In the genomic region with DNA sequence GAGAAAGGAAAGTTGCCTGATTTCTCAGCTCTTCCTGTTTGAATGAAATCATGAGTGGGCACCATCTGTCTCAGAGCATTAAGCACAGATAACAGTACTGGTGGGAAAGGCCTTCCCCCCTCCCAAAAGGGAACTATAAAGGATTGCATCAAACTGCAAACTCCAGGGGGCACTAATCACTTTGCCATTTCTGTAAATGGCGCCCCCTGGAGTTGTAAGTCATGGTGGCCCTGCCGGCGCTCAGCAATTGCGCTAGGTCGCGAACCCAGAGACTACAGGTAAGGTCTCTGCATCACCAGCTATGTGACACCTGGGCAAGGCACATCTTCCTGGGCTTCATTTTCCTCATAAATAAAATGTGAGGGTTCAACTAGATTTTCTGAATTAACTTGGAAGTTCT, we compare ENCODE assay signal across 2 cellular contexts.
TF ChIP-seq lines count a peak whose summit lies in the region.

No MANE protein-coding gene starts in this region.

TF ChIP-seq in SK-N-SH, 30 proteins besides CTCF, POLR2A, EP300 and RAD21 (continued from another document):
- TF ChIP-seq, protein P1, sequence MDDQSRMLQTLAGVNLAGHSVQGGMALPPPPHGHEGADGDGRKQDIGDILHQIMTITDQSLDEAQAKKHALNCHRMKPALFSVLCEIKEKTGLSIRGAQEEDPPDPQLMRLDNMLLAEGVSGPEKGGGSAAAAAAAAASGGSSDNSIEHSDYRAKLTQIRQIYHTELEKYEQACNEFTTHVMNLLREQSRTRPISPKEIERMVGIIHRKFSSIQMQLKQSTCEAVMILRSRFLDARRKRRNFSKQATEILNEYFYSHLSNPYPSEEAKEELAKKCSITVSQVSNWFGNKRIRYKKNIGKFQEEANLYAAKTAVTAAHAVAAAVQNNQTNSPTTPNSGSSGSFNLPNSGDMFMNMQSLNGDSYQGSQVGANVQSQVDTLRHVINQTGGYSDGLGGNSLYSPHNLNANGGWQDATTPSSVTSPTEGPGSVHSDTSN (IDR thresholded peaks at IDR 0.05), result no peak
- TF ChIP-seq JUND (IDR thresholded peaks at IDR 0.05) (no peak), FOXM1 (IDR thresholded peaks at IDR 0.05; ENCODE audit: low read depth) (no peak), GATA2 (CRISPR knock-in tag; IDR thresholded peaks at IDR 0.05) (no peak), RXRA (IDR thresholded peaks at IDR 0.05; ENCODE audit: borderline replicate concordance, low read depth) (no peak), SIN3A (IDR thresholded peaks at IDR 0.05; ENCODE audit: borderline replicate concordance, low read depth, low read length) (no peak), POLR2AphosphoS5 (IDR thresholded peaks at IDR 0.05; ENCODE audit: low read depth, low read length) (no peak), FOXJ3 (CRISPR knock-in tag; IDR thresholded peaks at IDR 0.05) (no peak)
- TF ChIP-seq, protein P2, sequence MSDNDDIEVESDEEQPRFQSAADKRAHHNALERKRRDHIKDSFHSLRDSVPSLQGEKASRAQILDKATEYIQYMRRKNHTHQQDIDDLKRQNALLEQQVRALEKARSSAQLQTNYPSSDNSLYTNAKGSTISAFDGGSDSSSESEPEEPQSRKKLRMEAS (IDR thresholded peaks at IDR 0.05; ENCODE audit: low read depth), result no peak
- TF ChIP-seq, protein P3, sequence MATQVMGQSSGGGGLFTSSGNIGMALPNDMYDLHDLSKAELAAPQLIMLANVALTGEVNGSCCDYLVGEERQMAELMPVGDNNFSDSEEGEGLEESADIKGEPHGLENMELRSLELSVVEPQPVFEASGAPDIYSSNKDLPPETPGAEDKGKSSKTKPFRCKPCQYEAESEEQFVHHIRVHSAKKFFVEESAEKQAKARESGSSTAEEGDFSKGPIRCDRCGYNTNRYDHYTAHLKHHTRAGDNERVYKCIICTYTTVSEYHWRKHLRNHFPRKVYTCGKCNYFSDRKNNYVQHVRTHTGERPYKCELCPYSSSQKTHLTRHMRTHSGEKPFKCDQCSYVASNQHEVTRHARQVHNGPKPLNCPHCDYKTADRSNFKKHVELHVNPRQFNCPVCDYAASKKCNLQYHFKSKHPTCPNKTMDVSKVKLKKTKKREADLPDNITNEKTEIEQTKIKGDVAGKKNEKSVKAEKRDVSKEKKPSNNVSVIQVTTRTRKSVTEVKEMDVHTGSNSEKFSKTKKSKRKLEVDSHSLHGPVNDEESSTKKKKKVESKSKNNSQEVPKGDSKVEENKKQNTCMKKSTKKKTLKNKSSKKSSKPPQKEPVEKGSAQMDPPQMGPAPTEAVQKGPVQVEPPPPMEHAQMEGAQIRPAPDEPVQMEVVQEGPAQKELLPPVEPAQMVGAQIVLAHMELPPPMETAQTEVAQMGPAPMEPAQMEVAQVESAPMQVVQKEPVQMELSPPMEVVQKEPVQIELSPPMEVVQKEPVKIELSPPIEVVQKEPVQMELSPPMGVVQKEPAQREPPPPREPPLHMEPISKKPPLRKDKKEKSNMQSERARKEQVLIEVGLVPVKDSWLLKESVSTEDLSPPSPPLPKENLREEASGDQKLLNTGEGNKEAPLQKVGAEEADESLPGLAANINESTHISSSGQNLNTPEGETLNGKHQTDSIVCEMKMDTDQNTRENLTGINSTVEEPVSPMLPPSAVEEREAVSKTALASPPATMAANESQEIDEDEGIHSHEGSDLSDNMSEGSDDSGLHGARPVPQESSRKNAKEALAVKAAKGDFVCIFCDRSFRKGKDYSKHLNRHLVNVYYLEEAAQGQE (IDR thresholded peaks at IDR 0.05; ENCODE audit: low read depth, low read length), result no peak
- TF ChIP-seq, protein P4, sequence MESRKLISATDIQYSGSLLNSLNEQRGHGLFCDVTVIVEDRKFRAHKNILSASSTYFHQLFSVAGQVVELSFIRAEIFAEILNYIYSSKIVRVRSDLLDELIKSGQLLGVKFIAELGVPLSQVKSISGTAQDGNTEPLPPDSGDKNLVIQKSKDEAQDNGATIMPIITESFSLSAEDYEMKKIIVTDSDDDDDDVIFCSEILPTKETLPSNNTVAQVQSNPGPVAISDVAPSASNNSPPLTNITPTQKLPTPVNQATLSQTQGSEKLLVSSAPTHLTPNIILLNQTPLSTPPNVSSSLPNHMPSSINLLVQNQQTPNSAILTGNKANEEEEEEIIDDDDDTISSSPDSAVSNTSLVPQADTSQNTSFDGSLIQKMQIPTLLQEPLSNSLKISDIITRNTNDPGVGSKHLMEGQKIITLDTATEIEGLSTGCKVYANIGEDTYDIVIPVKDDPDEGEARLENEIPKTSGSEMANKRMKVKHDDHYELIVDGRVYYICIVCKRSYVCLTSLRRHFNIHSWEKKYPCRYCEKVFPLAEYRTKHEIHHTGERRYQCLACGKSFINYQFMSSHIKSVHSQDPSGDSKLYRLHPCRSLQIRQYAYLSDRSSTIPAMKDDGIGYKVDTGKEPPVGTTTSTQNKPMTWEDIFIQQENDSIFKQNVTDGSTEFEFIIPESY (IDR thresholded peaks at IDR 0.05; ENCODE audit: borderline replicate concordance, low read depth), result no peak

TF ChIP-seq in SK-N-SH treated with all-trans-retinoic acid at 6 μM for 48 hours, 23 proteins besides CTCF, POLR2A, EP300 and RAD21 (continued from another document):
- TF ChIP-seq, protein P5, sequence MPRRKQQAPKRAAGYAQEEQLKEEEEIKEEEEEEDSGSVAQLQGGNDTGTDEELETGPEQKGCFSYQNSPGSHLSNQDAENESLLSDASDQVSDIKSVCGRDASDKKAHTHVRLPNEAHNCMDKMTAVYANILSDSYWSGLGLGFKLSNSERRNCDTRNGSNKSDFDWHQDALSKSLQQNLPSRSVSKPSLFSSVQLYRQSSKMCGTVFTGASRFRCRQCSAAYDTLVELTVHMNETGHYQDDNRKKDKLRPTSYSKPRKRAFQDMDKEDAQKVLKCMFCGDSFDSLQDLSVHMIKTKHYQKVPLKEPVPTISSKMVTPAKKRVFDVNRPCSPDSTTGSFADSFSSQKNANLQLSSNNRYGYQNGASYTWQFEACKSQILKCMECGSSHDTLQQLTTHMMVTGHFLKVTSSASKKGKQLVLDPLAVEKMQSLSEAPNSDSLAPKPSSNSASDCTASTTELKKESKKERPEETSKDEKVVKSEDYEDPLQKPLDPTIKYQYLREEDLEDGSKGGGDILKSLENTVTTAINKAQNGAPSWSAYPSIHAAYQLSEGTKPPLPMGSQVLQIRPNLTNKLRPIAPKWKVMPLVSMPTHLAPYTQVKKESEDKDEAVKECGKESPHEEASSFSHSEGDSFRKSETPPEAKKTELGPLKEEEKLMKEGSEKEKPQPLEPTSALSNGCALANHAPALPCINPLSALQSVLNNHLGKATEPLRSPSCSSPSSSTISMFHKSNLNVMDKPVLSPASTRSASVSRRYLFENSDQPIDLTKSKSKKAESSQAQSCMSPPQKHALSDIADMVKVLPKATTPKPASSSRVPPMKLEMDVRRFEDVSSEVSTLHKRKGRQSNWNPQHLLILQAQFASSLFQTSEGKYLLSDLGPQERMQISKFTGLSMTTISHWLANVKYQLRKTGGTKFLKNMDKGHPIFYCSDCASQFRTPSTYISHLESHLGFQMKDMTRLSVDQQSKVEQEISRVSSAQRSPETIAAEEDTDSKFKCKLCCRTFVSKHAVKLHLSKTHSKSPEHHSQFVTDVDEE (CRISPR knock-in tag; IDR thresholded peaks at IDR 0.05), result no peak
- TF ChIP-seq ZC3H10 (CRISPR knock-in tag; IDR thresholded peaks at IDR 0.05), result no peak
- no peak for TF ChIP-seq ZNF8 (CRISPR knock-in tag; IDR thresholded peaks at IDR 0.05)
- TF ChIP-seq BACH2 (CRISPR knock-in tag; IDR thresholded peaks at IDR 0.05; ENCODE audit: borderline replicate concordance), result no peak
- no peak for TF ChIP-seq CSDC2 (CRISPR knock-in tag; IDR thresholded peaks at IDR 0.05)
- TF ChIP-seq ZFP30 (CRISPR knock-in tag; IDR thresholded peaks at IDR 0.05), result no peak
- no peak for TF ChIP-seq OSR1 (CRISPR knock-in tag; IDR thresholded peaks at IDR 0.05)
- no peak for TF ChIP-seq ISL1 (CRISPR knock-in tag; IDR thresholded peaks at IDR 0.05)
- TF ChIP-seq, protein P6, sequence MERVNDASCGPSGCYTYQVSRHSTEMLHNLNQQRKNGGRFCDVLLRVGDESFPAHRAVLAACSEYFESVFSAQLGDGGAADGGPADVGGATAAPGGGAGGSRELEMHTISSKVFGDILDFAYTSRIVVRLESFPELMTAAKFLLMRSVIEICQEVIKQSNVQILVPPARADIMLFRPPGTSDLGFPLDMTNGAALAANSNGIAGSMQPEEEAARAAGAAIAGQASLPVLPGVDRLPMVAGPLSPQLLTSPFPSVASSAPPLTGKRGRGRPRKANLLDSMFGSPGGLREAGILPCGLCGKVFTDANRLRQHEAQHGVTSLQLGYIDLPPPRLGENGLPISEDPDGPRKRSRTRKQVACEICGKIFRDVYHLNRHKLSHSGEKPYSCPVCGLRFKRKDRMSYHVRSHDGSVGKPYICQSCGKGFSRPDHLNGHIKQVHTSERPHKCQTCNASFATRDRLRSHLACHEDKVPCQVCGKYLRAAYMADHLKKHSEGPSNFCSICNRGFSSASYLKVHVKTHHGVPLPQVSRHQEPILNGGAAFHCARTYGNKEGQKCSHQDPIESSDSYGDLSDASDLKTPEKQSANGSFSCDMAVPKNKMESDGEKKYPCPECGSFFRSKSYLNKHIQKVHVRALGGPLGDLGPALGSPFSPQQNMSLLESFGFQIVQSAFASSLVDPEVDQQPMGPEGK (CRISPR knock-in tag; IDR thresholded peaks at IDR 0.05; ENCODE audit: borderline replicate concordance), result no peak
- TF ChIP-seq GLIS3 (CRISPR knock-in tag; IDR thresholded peaks at IDR 0.05), result no peak
- TF ChIP-seq RARB (CRISPR knock-in tag; IDR thresholded peaks at IDR 0.05), result no peak
- TF ChIP-seq, protein P7, sequence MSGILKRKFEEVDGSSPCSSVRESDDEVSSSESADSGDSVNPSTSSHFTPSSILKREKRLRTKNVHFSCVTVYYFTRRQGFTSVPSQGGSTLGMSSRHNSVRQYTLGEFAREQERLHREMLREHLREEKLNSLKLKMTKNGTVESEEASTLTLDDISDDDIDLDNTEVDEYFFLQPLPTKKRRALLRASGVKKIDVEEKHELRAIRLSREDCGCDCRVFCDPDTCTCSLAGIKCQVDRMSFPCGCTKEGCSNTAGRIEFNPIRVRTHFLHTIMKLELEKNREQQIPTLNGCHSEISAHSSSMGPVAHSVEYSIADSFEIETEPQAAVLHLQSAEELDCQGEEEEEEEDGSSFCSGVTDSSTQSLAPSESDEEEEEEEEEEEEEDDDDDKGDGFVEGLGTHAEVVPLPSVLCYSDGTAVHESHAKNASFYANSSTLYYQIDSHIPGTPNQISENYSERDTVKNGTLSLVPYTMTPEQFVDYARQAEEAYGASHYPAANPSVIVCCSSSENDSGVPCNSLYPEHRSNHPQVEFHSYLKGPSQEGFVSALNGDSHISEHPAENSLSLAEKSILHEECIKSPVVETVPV (CRISPR knock-in tag; IDR thresholded peaks at IDR 0.05), result no peak
- TF ChIP-seq, protein P8, sequence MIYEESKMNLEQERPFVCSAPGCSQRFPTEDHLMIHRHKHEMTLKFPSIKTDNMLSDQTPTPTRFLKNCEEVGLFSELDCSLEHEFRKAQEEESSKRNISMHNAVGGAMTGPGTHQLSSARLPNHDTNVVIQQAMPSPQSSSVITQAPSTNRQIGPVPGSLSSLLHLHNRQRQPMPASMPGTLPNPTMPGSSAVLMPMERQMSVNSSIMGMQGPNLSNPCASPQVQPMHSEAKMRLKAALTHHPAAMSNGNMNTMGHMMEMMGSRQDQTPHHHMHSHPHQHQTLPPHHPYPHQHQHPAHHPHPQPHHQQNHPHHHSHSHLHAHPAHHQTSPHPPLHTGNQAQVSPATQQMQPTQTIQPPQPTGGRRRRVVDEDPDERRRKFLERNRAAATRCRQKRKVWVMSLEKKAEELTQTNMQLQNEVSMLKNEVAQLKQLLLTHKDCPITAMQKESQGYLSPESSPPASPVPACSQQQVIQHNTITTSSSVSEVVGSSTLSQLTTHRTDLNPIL (CRISPR knock-in tag; IDR thresholded peaks at IDR 0.05; ENCODE audit: low read depth), result no peak
